Comparison of ENCODE assay signal across 8 cellular contexts in the genomic region with DNA sequence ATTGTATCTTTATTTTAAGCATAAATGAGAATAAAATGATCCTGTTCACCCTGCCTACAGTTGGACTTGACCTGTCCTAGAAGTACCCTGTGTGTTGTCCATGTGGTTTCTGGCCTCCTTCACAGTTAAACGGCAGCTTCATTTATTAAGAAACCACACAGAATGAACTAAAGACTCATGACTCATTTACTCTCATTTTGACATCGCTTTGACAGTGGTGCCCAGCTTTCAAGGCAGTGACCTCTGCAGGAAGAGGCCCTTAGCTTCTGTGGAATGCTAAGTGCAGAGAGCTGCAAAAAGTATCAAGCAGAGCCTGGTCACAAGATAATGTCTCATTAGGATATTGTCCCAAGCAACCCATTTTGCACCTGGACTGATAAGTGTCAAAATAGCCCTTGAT.
DNase-seq lines count a peak whose midpoint lies in the region; ATAC-seq and TF ChIP-seq lines count a peak whose summit lies in the region.

No MANE protein-coding gene starts in this region.

- no peak overlapping the region for H3K4me3 ChIP-seq in brain microvascular endothelial cell (ENCODE audit: low read depth, low read length)

- peak; percentile 44 for TF ChIP-seq CTCF in brain microvascular endothelial cell (IDR thresholded peaks at IDR 0.05; ENCODE audit: low read depth, low read length, missing control alignments)

- H3K27me3 Mint-ChIP-seq in activated T-cell treated with anti-CD3 and anti-CD28 coated beads, Interleukin-2, amount 50 U/mL, for 72 hours (ENCODE audit: low read depth) = no peaks in the 10 kb centered on the region

- peaks cover 19% of the 10 kb centered on the region for H3K4me1 Mint-ChIP-seq in activated T-cell treated with anti-CD3 and anti-CD28 coated beads, Interleukin-2, amount 50 U/mL, for 72 hours (ENCODE audit: low read depth)

- no peaks in the 10 kb centered on the region for H3K27me3 ChIP-seq in brain microvascular endothelial cell (replicated peaks)

- no peak for TF ChIP-seq POLR2A in erythroblast (IDR thresholded peaks at IDR 0.05; ENCODE audit: low read length)

- H3K36me3 ChIP-seq in brain microvascular endothelial cell (replicated peaks) = peaks cover 16% of the 10 kb centered on the region

- peak; percentile 16 to 27 for DNase-seq in activated T-cell treated with anti-CD3 and anti-CD28 coated beads, Interleukin-2, amount 50 U/mL, for 72 hours
- no peak for DNase-seq in activated T-cell treated with anti-CD3 and anti-CD28 coated beads for 4 hours
- peak; percentile 83 for DNase-seq in HS-5 (ENCODE audit: low read depth)
- DNase-seq in brain microvascular endothelial cell = peak; percentile 73
- DNase-seq in non-pigmented ciliary epithelial cell (ENCODE audit: low read depth) = peak; percentile 47
- DNase-seq in NCI-H748 (lab: John Stamatoyannopoulos, UW; ENCODE audit: unreplicated experiment) = no peak
- DNase-seq in erythroblast (lab: John Stamatoyannopoulos, UW) = no peak
- DNase-seq in T1000 (lab: John Stamatoyannopoulos, UW) = no peak

- peak overlapping the region; percentile 75 for H3K27ac Mint-ChIP-seq in activated T-cell treated with anti-CD3 and anti-CD28 coated beads, Interleukin-2, amount 50 U/mL, for 72 hours

- in situ Hi-C loops in brain microvascular endothelial cell (cut with HindIII; ENCODE audit: low pct_ligation_motif_present, low sequenced_read_pairs) = no loop called here

- peaks cover 2 to 7% of the 10 kb centered on the region in 2 donors for H3K36me3 Mint-ChIP-seq in activated T-cell treated with anti-CD3 and anti-CD28 coated beads, Interleukin-2, amount 50 U/mL, for 72 hours (ENCODE audit: insufficient read depth in 2 of 2)

- ATAC-seq in activated T-cell treated with anti-CD3 and anti-CD28 coated beads, Interleukin-2, amount 50 U/mL, for 72 hours (replicated peaks in 1 of 2) = peak; percentile 81 to 93

- peak overlapping the region; percentile 87 for H3K27ac ChIP-seq in brain microvascular endothelial cell

- H3K4me3 Mint-ChIP-seq in activated T-cell treated with anti-CD3 and anti-CD28 coated beads, Interleukin-2, amount 50 U/mL, for 72 hours = peak overlapping the region; percentile 29 to 52

- no peaks in the 10 kb centered on the region for H3K9me3 Mint-ChIP-seq in activated T-cell treated with anti-CD3 and anti-CD28 coated beads, Interleukin-2, amount 50 U/mL, for 72 hours

Comparison
In these comparisons a context has a peak if more than half of its experiments do, and no peak if none do; other contexts are left out.
1. DNase-seq: peak in activated T-cell treated with anti-CD3 and anti-CD28 coated beads, Interleukin-2, amount 50 U/mL, for 72 hours (2 of 2), HS-5 (single experiment), brain microvascular endothelial cell (single experiment) and non-pigmented ciliary epithelial cell (single experiment); none in activated T-cell treated with anti-CD3 and anti-CD28 coated beads for 4 hours (single experiment), NCI-H748 (single experiment), erythroblast (0 of 2) and T1000 (single experiment).